ENCODE assay signal across 15 cellular contexts in genomic region chr2:113906647-113907046, GRCh38.
"Had no signal": no experiment of that assay in that cellular context is flagged by ENCODE, and none has a peak within 500 bp of the region (broad histone marks: within the 10 kb centered on the region; RNA-seq: fewer than 3 reads in every experiment).

No MANE protein-coding gene starts in this region.

- DNase-seq: activated CD8-positive, alpha-beta memory T cell treated with anti-CD3 and anti-CD28 coated beads for 24 hours; activated effector memory CD4-positive, alpha-beta T cell treated with Interleukin-2 at 50 U/mL for 16 hours; aorta; cerebellar nuclear complex; effector memory CD4-positive, alpha-beta T cell; islet precursor cell; occipital lobe; SK-N-SH; stimulated activated CD4-positive, alpha-beta T cell treated with anti-CD3 and anti-CD28 coated beads, Interleukin-2, amount 100 ng/mL, for 48 hours; stimulated activated naive CD4-positive, alpha-beta T cell; transverse colon; WERI-Rb-1 had no signal

- H3K27ac Mint-ChIP-seq: nephron, progenitor cell of endocrine pancreas had no signal

- H3K4me3 Mint-ChIP-seq: nephron had no signal

- FAIRE-seq: frontal cortex had no signal

- H3K27me3 Mint-ChIP-seq: progenitor cell of endocrine pancreas had no signal
